Comparison of ENCODE assay signal across 9 cellular contexts in the genomic region with DNA sequence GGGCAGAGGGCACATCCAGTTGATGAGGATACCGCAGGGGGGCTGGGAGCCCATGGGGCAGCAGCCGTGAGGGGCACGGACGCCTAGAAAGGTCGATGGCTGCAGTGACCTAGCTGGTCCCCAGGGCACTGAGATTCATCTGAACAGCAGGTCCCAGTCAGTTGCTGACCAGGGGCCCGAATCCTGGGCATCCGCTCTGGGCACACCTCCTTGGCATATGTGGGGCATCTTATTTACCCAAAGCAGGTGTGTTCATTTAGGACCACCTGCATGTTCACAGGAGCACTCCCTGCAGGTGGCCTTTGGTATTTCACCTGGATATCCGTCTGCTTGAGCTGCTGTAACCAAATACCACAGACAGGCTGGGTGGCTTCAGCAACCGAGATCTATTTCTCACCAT.
DNase-seq lines count a peak whose midpoint lies in the region; TF ChIP-seq lines count a peak whose summit lies in the region.
"Had no signal": no experiment of that assay in that cellular context is flagged by ENCODE, and none has a peak within 500 bp of the region (broad histone marks: within the 10 kb centered on the region; RNA-seq: fewer than 3 reads in every experiment).

No MANE protein-coding gene starts in this region.

- TF ChIP-seq CTCF in colonic mucosa (IDR thresholded peaks at IDR 0.05) = peak; percentile 21
- TF ChIP-seq CTCF in osteocyte (IDR thresholded peaks at IDR 0.05) = peak; percentile 10

- no peaks in the 10 kb centered on the region for H3K36me3 ChIP-seq in colonic mucosa

- peak; percentile 35; the same call in 1 of the 2 replicates for TF ChIP-seq RAD21 in Ishikawa (IDR thresholded peaks at IDR 0.05; ENCODE audit: low read depth)

- H3K27me3 ChIP-seq in colonic mucosa = no peaks in the 10 kb centered on the region

- H3K9ac ChIP-seq in colonic mucosa (ENCODE audit: low read depth in 2 of 2, low read length in 2 of 2) = no peak overlapping the region

- no peak overlapping the region for H3K27ac ChIP-seq in colonic mucosa

- peaks cover 5% of the 10 kb centered on the region for H3K36me3 Mint-ChIP-seq in osteocyte (ENCODE audit: unreplicated experiment)

- H3K9me3 Mint-ChIP-seq in osteocyte (ENCODE audit: unreplicated experiment) = peaks cover 16% of the 10 kb centered on the region

- H3K4me1 Mint-ChIP-seq in osteocyte (ENCODE audit: unreplicated experiment) = no peaks in the 10 kb centered on the region

- no peaks in the 10 kb centered on the region for H3K4me1 ChIP-seq in colonic mucosa

- no peak overlapping the region for H3K4me3 ChIP-seq in colonic mucosa

- H3K27me3 Mint-ChIP-seq in osteocyte (ENCODE audit: unreplicated experiment) = peaks cover 3% of the 10 kb centered on the region

- peak; percentile 14 for DNase-seq in SIG-M5 treated with dmso at 0.1 percent for 504 hours (lab: John Stamatoyannopoulos, UW; ENCODE audit: unreplicated experiment)
- no peak for DNase-seq in SIG-M5 (lab: John Stamatoyannopoulos, UW)
- no peak for DNase-seq in colonic mucosa
- no peak for DNase-seq in osteocyte (ENCODE audit: extremely low spot score, unreplicated experiment)
- no peak for DNase-seq in NCI-H446 (lab: John Stamatoyannopoulos, UW)
- no peak for DNase-seq in NCI-H526 treated with DMSO at 0.1 percent for 48 hours (lab: John Stamatoyannopoulos, UW)
- no peak for DNase-seq in HuH-7 (ENCODE audit: low spot score)
- DNase-seq: left cardiac atrium had no signal

- H3K27ac Mint-ChIP-seq in osteocyte (ENCODE audit: unreplicated experiment) = no peak overlapping the region

- TF ChIP-seq EP300 in Ishikawa (IDR thresholded peaks at IDR 0.05; ENCODE audit: borderline replicate concordance) = no peak

- no peak overlapping the region for H3K4me3 Mint-ChIP-seq in osteocyte (ENCODE audit: unreplicated experiment)

- H3K9me3 ChIP-seq in colonic mucosa = no peaks in the 10 kb centered on the region

- intact Hi-C loops in colonic mucosa (cut with DNase I) = no loop called here

TF ChIP-seq in Ishikawa, 13 proteins besides CTCF, POLR2A, EP300 and RAD21:
- TF ChIP-seq TAF1 (IDR thresholded peaks at IDR 0.05; ENCODE audit: low read depth) (no peak), NFIC (IDR thresholded peaks at IDR 0.05) (no peak), YY1 (IDR thresholded peaks at IDR 0.05; ENCODE audit: low read depth) (no peak), CEBPB (IDR thresholded peaks at IDR 0.05) (no peak), FOXM1 (IDR thresholded peaks at IDR 0.05; ENCODE audit: borderline replicate concordance, low read depth) (no peak), TEAD4 (IDR thresholded peaks at IDR 0.05) (no peak), CREB1 (IDR thresholded peaks at IDR 0.05; ENCODE audit: low read depth) (no peak), EGR1 (IDR thresholded peaks at IDR 0.05) (no peak), ZBTB7A (IDR thresholded peaks at IDR 0.05; ENCODE audit: low read depth) (no peak)
- TF ChIP-seq, protein P1, sequence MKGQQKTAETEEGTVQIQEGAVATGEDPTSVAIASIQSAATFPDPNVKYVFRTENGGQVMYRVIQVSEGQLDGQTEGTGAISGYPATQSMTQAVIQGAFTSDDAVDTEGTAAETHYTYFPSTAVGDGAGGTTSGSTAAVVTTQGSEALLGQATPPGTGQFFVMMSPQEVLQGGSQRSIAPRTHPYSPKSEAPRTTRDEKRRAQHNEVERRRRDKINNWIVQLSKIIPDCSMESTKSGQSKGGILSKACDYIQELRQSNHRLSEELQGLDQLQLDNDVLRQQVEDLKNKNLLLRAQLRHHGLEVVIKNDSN (IDR thresholded peaks at IDR 0.05) = no peak
- TF ChIP-seq, protein P2, sequence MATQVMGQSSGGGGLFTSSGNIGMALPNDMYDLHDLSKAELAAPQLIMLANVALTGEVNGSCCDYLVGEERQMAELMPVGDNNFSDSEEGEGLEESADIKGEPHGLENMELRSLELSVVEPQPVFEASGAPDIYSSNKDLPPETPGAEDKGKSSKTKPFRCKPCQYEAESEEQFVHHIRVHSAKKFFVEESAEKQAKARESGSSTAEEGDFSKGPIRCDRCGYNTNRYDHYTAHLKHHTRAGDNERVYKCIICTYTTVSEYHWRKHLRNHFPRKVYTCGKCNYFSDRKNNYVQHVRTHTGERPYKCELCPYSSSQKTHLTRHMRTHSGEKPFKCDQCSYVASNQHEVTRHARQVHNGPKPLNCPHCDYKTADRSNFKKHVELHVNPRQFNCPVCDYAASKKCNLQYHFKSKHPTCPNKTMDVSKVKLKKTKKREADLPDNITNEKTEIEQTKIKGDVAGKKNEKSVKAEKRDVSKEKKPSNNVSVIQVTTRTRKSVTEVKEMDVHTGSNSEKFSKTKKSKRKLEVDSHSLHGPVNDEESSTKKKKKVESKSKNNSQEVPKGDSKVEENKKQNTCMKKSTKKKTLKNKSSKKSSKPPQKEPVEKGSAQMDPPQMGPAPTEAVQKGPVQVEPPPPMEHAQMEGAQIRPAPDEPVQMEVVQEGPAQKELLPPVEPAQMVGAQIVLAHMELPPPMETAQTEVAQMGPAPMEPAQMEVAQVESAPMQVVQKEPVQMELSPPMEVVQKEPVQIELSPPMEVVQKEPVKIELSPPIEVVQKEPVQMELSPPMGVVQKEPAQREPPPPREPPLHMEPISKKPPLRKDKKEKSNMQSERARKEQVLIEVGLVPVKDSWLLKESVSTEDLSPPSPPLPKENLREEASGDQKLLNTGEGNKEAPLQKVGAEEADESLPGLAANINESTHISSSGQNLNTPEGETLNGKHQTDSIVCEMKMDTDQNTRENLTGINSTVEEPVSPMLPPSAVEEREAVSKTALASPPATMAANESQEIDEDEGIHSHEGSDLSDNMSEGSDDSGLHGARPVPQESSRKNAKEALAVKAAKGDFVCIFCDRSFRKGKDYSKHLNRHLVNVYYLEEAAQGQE (IDR thresholded peaks at IDR 0.05; ENCODE audit: low read depth) = no peak
TF ChIP-seq in Ishikawa: peak in this region for 0.
